Comparison of ENCODE assay signal across 8 cellular contexts in genomic region chr4:184383497-184384055, GRCh38.
A peak's percentile ranks its signal among the peaks of the same experiment; 100 is the strongest.
DNase-seq lines count a peak whose midpoint lies in the region; ATAC-seq and TF ChIP-seq lines count a peak whose summit lies in the region.

No MANE protein-coding gene starts in this region.

- H3K4me3 Mint-ChIP-seq in CD4-positive, alpha-beta T cell: no peak overlapping the region

- H3K9me3 ChIP-seq in CD4-positive, alpha-beta T cell (ENCODE audit: control insufficient read depth, low read length): no peaks in the 10 kb centered on the region
- H3K9me3 ChIP-seq in MG63: no peaks in the 10 kb centered on the region

- H3K4me1 Mint-ChIP-seq in CD4-positive, alpha-beta T cell (ENCODE audit: low read depth): peaks cover 71% of the 10 kb centered on the region

- H3K27ac ChIP-seq in CD4-positive, alpha-beta T cell (ENCODE audit: low read depth, low read length): no peak overlapping the region

- H3K36me3 Mint-ChIP-seq in CD4-positive, alpha-beta T cell (ENCODE audit: low read depth): peaks cover 27% of the 10 kb centered on the region

- H3K36me3 ChIP-seq in MG63: no peaks in the 10 kb centered on the region

- no peak for ATAC-seq in CD4-positive, alpha-beta T cell (ENCODE audit: poor library complexity)
- ATAC-seq in GM21786 (IDR thresholded peaks at IDR 0.05; ENCODE audit: unreplicated experiment) (no peak), GM18873 (IDR thresholded peaks at IDR 0.05; ENCODE audit: low FRiP score, unreplicated experiment) (no peak)

- CTCF ChIA-PET in CD4-positive, alpha-beta T cell (lab: Charles Lee): no interaction called here

- no peaks in the 10 kb centered on the region for H3K27me3 Mint-ChIP-seq in CD4-positive, alpha-beta T cell

- TF ChIP-seq CTCF in CD4-positive, alpha-beta T cell (IDR thresholded peaks at IDR 0.05): no peak
- TF ChIP-seq CTCF in choroid plexus epithelial cell (conservative IDR thresholded peaks at IDR 0.05; ENCODE audit: low read depth, low read length): no peak

- no peaks in the 10 kb centered on the region for H3K27me3 ChIP-seq in CD4-positive, alpha-beta T cell (ENCODE audit: control insufficient read depth, insufficient read depth, low read length)
- H3K27me3 ChIP-seq in MG63: no peaks in the 10 kb centered on the region

- intact Hi-C loops in CD4-positive, alpha-beta T cell (cut with DNase I, micrococcal nuclease): loop anchor here (10.0 kb wide), 1 partner anchor 119 kb away; no protein-coding TSS in a partner anchor

- DNase-seq in CD4-positive, alpha-beta T cell: no peak
- DNase-seq in MG63 (peak; percentile 78), choroid plexus epithelial cell (ENCODE audit: low read depth) (peak; percentile 97), myocyte (ENCODE audit: low read depth) (peak; percentile 84), NCI-H524 treated with DMSO at 0.1 percent for 48 hours (lab: John Stamatoyannopoulos, UW) (no peak), COR-L47 (lab: John Stamatoyannopoulos, UW) (no peak)

- POLR2A ChIA-PET in CD4-positive, alpha-beta T cell (lab: Charles Lee): interaction anchor here (1.1 to 3.5 kb wide), 4 partner anchors 34 to 266 kb away, joined by 3 to 13 read pairs (median 4); partner anchors contain the start of genes IRF2 and PRIMPOL

- peak overlapping the region; percentile 60 for H3K27ac Mint-ChIP-seq in CD4-positive, alpha-beta T cell

- H3K9me3 Mint-ChIP-seq in CD4-positive, alpha-beta T cell: no peaks in the 10 kb centered on the region

- H3K4me3 ChIP-seq in MG63 (peak overlapping the region; percentile 35), choroid plexus epithelial cell (ENCODE audit: low read depth, low read length) (peak overlapping the region; percentile 29)

Comparison
In these comparisons a context has a peak if more than half of its experiments do, and no peak if none do; other contexts are left out.
1. DNase-seq: peak in MG63 (single experiment), choroid plexus epithelial cell (single experiment) and myocyte (single experiment); none in CD4-positive, alpha-beta T cell (0 of 10), NCI-H524 treated with DMSO at 0.1 percent for 48 hours (single experiment) and COR-L47 (single experiment).